In genomic region chr12:123099556-123100192, GRCh38 we compare ENCODE assay signal across 24 cellular contexts. TPM values are rescaled to one million over a fixed set of nuclear protein-coding genes. Genes with fewer than 3 reads are reported as not detected.
DNase-seq lines count a peak whose midpoint lies in the region; ATAC-seq and TF ChIP-seq lines count a peak whose summit lies in the region.
"Had no signal": no experiment of that assay in that cellular context is flagged by ENCODE, and none has a peak within 500 bp of the region (broad histone marks: within the 10 kb centered on the region; RNA-seq: fewer than 3 reads in every experiment).

No MANE protein-coding gene starts in this region.

- H3K9me3 ChIP-seq in SK-N-SH: no peaks in the 10 kb centered on the region
- H3K9me3 ChIP-seq in HUES6 (ENCODE audit: control insufficient read depth, insufficient read depth, low read depth, low read length): no peaks in the 10 kb centered on the region
- no peaks in the 10 kb centered on the region for H3K9me3 ChIP-seq in right cardiac atrium (ENCODE audit: control insufficient read depth, low read length)
- H3K9me3 ChIP-seq: esophagus squamous epithelium, thyroid gland had no signal

- H3K9me3 Mint-ChIP-seq in activated CD8-positive, alpha-beta T cell treated with anti-CD3 and anti-CD28 coated beads for 36 hours: no peaks in the 10 kb centered on the region
- H3K9me3 Mint-ChIP-seq: activated T-helper 1 cell treated with anti-CD3 and anti-CD28 coated beads, Interleukin-12 subunit alpha, Interleukin-12 subunit beta, Interleukin-2, Interleukin-4 antibody, amounts not matched to agents 30 ng/mL and 10 ng/mL and 1 ng/mL, durations not matched to agents 14 hours and 24 hours and 36 hours; effector memory CD8-positive, alpha-beta T cell; nephron progenitor cell had no signal

- peaks cover 13% of the 10 kb centered on the region for H3K4me1 Mint-ChIP-seq in activated CD8-positive, alpha-beta T cell treated with anti-CD3 and anti-CD28 coated beads for 36 hours (ENCODE audit: low read depth)

- H3K79me2 ChIP-seq in SK-N-SH (ENCODE audit: insufficient read depth): no peaks in the 10 kb centered on the region

- DNase-seq in SK-N-SH (peak; percentile 57), NCI-H345 treated with DMSO at 0.1 percent for 48 hours (lab: John Stamatoyannopoulos, UW; ENCODE audit: unreplicated experiment) (peak; percentile 52), right cardiac atrium (no peak)
- DNase-seq in stimulated activated CD4-positive, alpha-beta T cell treated with anti-CD3 and anti-CD28 coated beads, Interleukin-4, amount 100 ng/mL, for 24 hours: no peak
- no peak for DNase-seq in activated CD8-positive, alpha-beta T cell treated with anti-CD3 and anti-CD28 coated beads for 36 hours
- DNase-seq: ACHN; activated CD4-positive, alpha-beta T cell treated with anti-CD3 and anti-CD28 coated beads for 48 hours; activated CD8-positive, alpha-beta memory T cell treated with anti-CD3 and anti-CD28 coated beads, Interleukin-2, amount 10 ng/mL, durations not matched to agents 7 days and 5 days; DND-41; effector memory CD8-positive, alpha-beta T cell; esophagus squamous epithelium; H7; KG1; MV-4-11; nephron progenitor cell; stimulated activated naive CD4-positive, alpha-beta T cell; T-helper 1 cell had no signal

- no peak for TF ChIP-seq CTCF in SK-N-SH (IDR thresholded peaks at IDR 0.05)
- no peak for TF ChIP-seq CTCF in activated CD8-positive, alpha-beta T cell treated with anti-CD3 and anti-CD28 coated beads for 36 hours (IDR thresholded peaks at IDR 0.05)

- no peak for TF ChIP-seq EP300 in SK-N-SH (IDR thresholded peaks at IDR 0.05; ENCODE audit: borderline replicate concordance in 1 of 2, low read depth in 1 of 2, low read length in 1 of 2)

- H3K4me1 ChIP-seq in SK-N-SH (ENCODE audit: control insufficient read depth in 1 of 2, insufficient read depth in 2 of 2, low read depth in 1 of 2, low read length in 1 of 2): peaks cover 0 to 17% of the 10 kb centered on the region in 2 experiments; a peak in 1 of 4 replicates
- peaks cover 60% of the 10 kb centered on the region for H3K4me1 ChIP-seq in HUES6 (ENCODE audit: control insufficient read depth, insufficient read depth, low read length)
- peaks cover 34% of the 10 kb centered on the region for H3K4me1 ChIP-seq in right cardiac atrium (ENCODE audit: control insufficient read depth, insufficient read depth, low read length)

- H3K27me3 Mint-ChIP-seq in activated CD8-positive, alpha-beta T cell treated with anti-CD3 and anti-CD28 coated beads for 36 hours: no peaks in the 10 kb centered on the region
- H3K27me3 Mint-ChIP-seq: activated CD8-positive, alpha-beta memory T cell treated with anti-CD3 and anti-CD28 coated beads, Interleukin-2, amount 10 ng/mL, durations not matched to agents 7 days and 5 days; activated naive CD8-positive, alpha-beta T cell; effector memory CD8-positive, alpha-beta T cell had no signal

- no peaks in the 10 kb centered on the region for H3K9me2 ChIP-seq in SK-N-SH

- CTCF ChIA-PET in SK-N-SH (lab: Yijun Ruan, JAX): interaction anchor here (0.7 kb wide), 1 partner anchor 21 kb away, joined by 3 read pairs; no protein-coding TSS in a partner anchor
- CTCF ChIA-PET in activated CD8-positive, alpha-beta T cell treated with anti-CD3 and anti-CD28 coated beads for 36 hours (lab: Charles Lee): no interaction called here

- H4K20me1 ChIP-seq in SK-N-SH (ENCODE audit: insufficient read depth): no peaks in the 10 kb centered on the region

- WGBS in SK-N-SH (ENCODE audit: low lambda C conversion rate): 96% methylated on average over 5 of the region's 6 CpGs
- WGBS in right cardiac atrium: 96% methylated on average over 6 of the region's 6 CpGs

- H3K4me3 ChIP-seq in SK-N-SH (ENCODE audit: low read depth in 2 of 2, low read length in 1 of 2) (no peak overlapping the region), HUES6 (ENCODE audit: low read depth, low read length) (no peak overlapping the region), right cardiac atrium (ENCODE audit: low read length) (no peak overlapping the region)
- H3K4me3 ChIP-seq: esophagus squamous epithelium, thyroid gland had no signal

- H3K36me3 ChIP-seq in SK-N-SH (replicated peaks in 1 of 2; ENCODE audit: control insufficient read depth in 1 of 2, insufficient read depth in 2 of 2, low read length in 1 of 2) (no peaks in the 10 kb centered on the region), HUES6 (ENCODE audit: control insufficient read depth, insufficient read depth, low read length) (no peaks in the 10 kb centered on the region)
- H3K36me3 ChIP-seq: thyroid gland had no signal

- ATAC-seq in SK-N-SH treated with all-trans-retinoic acid at 6 μM for 48 hours: no peak
- no peak for ATAC-seq in right cardiac atrium
- no peak for ATAC-seq in activated CD8-positive, alpha-beta T cell treated with anti-CD3 and anti-CD28 coated beads for 36 hours
- ATAC-seq in HG03439 (IDR thresholded peaks at IDR 0.05; ENCODE audit: unreplicated experiment): no peak
- ATAC-seq: activated CD8-positive, alpha-beta memory T cell treated with anti-CD3 and anti-CD28 coated beads, Interleukin-2, amount 10 ng/mL, durations not matched to agents 7 days and 5 days; effector memory CD8-positive, alpha-beta T cell; left lobe of liver had no signal

- intact Hi-C loops in right cardiac atrium (cut with DNase I): loop anchor here in 1 of 4 donors (10.0 kb wide), 1 partner anchor 45 kb away; no protein-coding TSS in a partner anchor
- intact Hi-C loops in activated CD8-positive, alpha-beta T cell treated with anti-CD3 and anti-CD28 coated beads for 36 hours (cut with micrococcal nuclease): no loop called here

- no peak overlapping the region for H3K9ac ChIP-seq in SK-N-SH
- H3K9ac ChIP-seq in HUES6 (ENCODE audit: low read length): no peak overlapping the region

- POLR2A ChIA-PET in SK-N-SH (lab: Yijun Ruan, JAX): no interaction called here
- POLR2A ChIA-PET in activated CD8-positive, alpha-beta T cell treated with anti-CD3 and anti-CD28 coated beads for 36 hours (lab: Charles Lee): interaction anchor here (1.0 to 1.2 kb wide), 3 partner anchors 17 to 24 kb away, joined by 3 to 4 read pairs (median 3); no protein-coding TSS in a partner anchor

- no peak overlapping the region for H2AFZ ChIP-seq in SK-N-SH (ENCODE audit: low read depth)

- TF ChIP-seq RAD21 in SK-N-SH (IDR thresholded peaks at IDR 0.05; ENCODE audit: low read length): no peak

- H3K27ac ChIP-seq in SK-N-SH (ENCODE audit: low read depth in 2 of 2, low read length in 1 of 2) (no peak overlapping the region), HUES6 (ENCODE audit: low read depth, low read length) (peak overlapping the region; percentile 12; the same call in 1 of the 2 replicates), right cardiac atrium (ENCODE audit: low read length) (peak overlapping the region; percentile 39)
- H3K27ac ChIP-seq: esophagus squamous epithelium, thyroid gland had no signal

- H3K36me3 Mint-ChIP-seq in activated CD8-positive, alpha-beta T cell treated with anti-CD3 and anti-CD28 coated beads for 36 hours (ENCODE audit: low read depth): peaks cover 5% of the 10 kb centered on the region
- H3K36me3 Mint-ChIP-seq: activated CD8-positive, alpha-beta memory T cell treated with anti-CD3 and anti-CD28 coated beads, Interleukin-2, amount 10 ng/mL, durations not matched to agents 7 days and 5 days; activated naive CD8-positive, alpha-beta T cell had no signal

- H3F3A ChIP-seq in SK-N-SH (replicated peaks; ENCODE audit: insufficient read depth): no peaks in the 10 kb centered on the region

- H3K27me3 ChIP-seq in SK-N-SH (ENCODE audit: insufficient read depth) (no peaks in the 10 kb centered on the region), HUES6 (ENCODE audit: control insufficient read depth, insufficient read depth, low read length) (no peaks in the 10 kb centered on the region), right cardiac atrium (ENCODE audit: control insufficient read depth, insufficient read depth) (no peaks in the 10 kb centered on the region)
- H3K27me3 ChIP-seq: esophagus squamous epithelium, thyroid gland had no signal

- no peak overlapping the region for H3K27ac Mint-ChIP-seq in activated CD8-positive, alpha-beta T cell treated with anti-CD3 and anti-CD28 coated beads for 36 hours
- H3K27ac Mint-ChIP-seq: activated CD8-positive, alpha-beta memory T cell treated with anti-CD3 and anti-CD28 coated beads, Interleukin-2, amount 10 ng/mL, durations not matched to agents 7 days and 5 days; activated naive CD8-positive, alpha-beta T cell; activated T-helper 1 cell treated with anti-CD3 and anti-CD28 coated beads, Interleukin-12 subunit alpha, Interleukin-12 subunit beta, Interleukin-2, Interleukin-4 antibody, amounts not matched to agents 30 ng/mL and 10 ng/mL and 1 ng/mL, durations not matched to agents 14 hours and 24 hours and 36 hours; effector memory CD8-positive, alpha-beta T cell had no signal

- no peak overlapping the region for H3K4me3 Mint-ChIP-seq in activated CD8-positive, alpha-beta T cell treated with anti-CD3 and anti-CD28 coated beads for 36 hours
- H3K4me3 Mint-ChIP-seq: activated CD8-positive, alpha-beta memory T cell treated with anti-CD3 and anti-CD28 coated beads, Interleukin-2, amount 10 ng/mL, durations not matched to agents 7 days and 5 days; activated naive CD8-positive, alpha-beta T cell; activated T-helper 1 cell treated with anti-CD3 and anti-CD28 coated beads, Interleukin-12 subunit alpha, Interleukin-12 subunit beta, Interleukin-2, Interleukin-4 antibody, amounts not matched to agents 30 ng/mL and 10 ng/mL and 1 ng/mL, durations not matched to agents 14 hours and 24 hours and 36 hours; effector memory CD8-positive, alpha-beta T cell; nephron progenitor cell had no signal

- H3K4me2 ChIP-seq in SK-N-SH: no peak overlapping the region

TF ChIP-seq in SK-N-SH treated with all-trans-retinoic acid at 6 μM for 48 hours, 23 proteins besides CTCF, POLR2A, EP300 and RAD21 (continues in another document):
- TF ChIP-seq BACH2 (CRISPR knock-in tag; IDR thresholded peaks at IDR 0.05; ENCODE audit: borderline replicate concordance) (no peak), CREB5 (CRISPR knock-in tag; IDR thresholded peaks at IDR 0.05; ENCODE audit: low read depth) (no peak), PPARA (CRISPR knock-in tag; IDR thresholded peaks at IDR 0.05; ENCODE audit: borderline replicate concordance) (no peak)

RNA-seq across cellular contexts. Expression of gene PITPNM2, which starts 51.2 kb away (rescaled TPM):
- polyA plus RNA-seq in SK-N-SH (2012; rRNA removed) (2.6 and 3.7 TPM in 2 replicates), right cardiac atrium (10.8 TPM)
- polyA plus RNA-seq in SK-N-SH (2012; cell fraction: cytosol; rRNA removed): 1.3 and 2.0 TPM in 2 replicates
- polyA plus RNA-seq in SK-N-SH (2012; cell fraction: nucleus; rRNA removed): 12.7 and 16.1 TPM in 2 replicates
- 10 to 100 TPM; 19.4 to 26.8 (median 20.9) TPM for total RNA-seq in right cardiac atrium
- total RNA-seq in activated CD8-positive, alpha-beta T cell treated with anti-CD3 and anti-CD28 coated beads for 36 hours: 10 to 100 TPM; 15.3 to 17.9 TPM

Comparison
In these comparisons a context has a peak if more than half of its experiments do, and no peak if none do; other contexts are left out.
1. DNase-seq: peak in SK-N-SH (single experiment) and NCI-H345 treated with DMSO at 0.1 percent for 48 hours (single experiment); none in right cardiac atrium (0 of 3), stimulated activated CD4-positive, alpha-beta T cell treated with anti-CD3 and anti-CD28 coated beads, Interleukin-4, amount 100 ng/mL, for 24 hours (single experiment) and activated CD8-positive, alpha-beta T cell treated with anti-CD3 and anti-CD28 coated beads for 36 hours (single experiment).
2. H3K27ac ChIP-seq: peak in HUES6 (single experiment) and right cardiac atrium (single experiment); none in SK-N-SH (0 of 2).